ENCODE assay signal across 8 cellular contexts in genomic region chr1:169466259-169467230, GRCh38. TPM values are rescaled to one million over a fixed set of nuclear protein-coding genes. Genes with fewer than 3 reads are reported as not detected.
DNase-seq lines count a peak whose midpoint lies in the region; ATAC-seq and TF ChIP-seq lines count a peak whose summit lies in the region.

No MANE protein-coding gene starts in this region.

- POLR2A ChIA-PET in OCI-LY7 (lab: Charles Lee), result no interaction called here

- H4K20me1 ChIP-seq in OCI-LY7 (ENCODE audit: insufficient read depth, low read length), result no peaks in the 10 kb centered on the region

- peak; percentile 21 for DNase-seq in OCI-LY7 (ENCODE audit: low spot score)
- peak; percentile 40 to 55 for DNase-seq in erythroblast (lab: John Stamatoyannopoulos, UW)
- DNase-seq in sciatic nerve (ENCODE audit: low spot score), result no peak
- DNase-seq in lower leg skin (ENCODE audit: low spot score in 2 of 2), result no peak

- no peak overlapping the region for H3K27ac ChIP-seq in C4-2B
- H3K27ac ChIP-seq in OCI-LY7 (ENCODE audit: low read depth, low read length, poor library complexity, severe bottlenecking), result no peak overlapping the region

- no peaks in the 10 kb centered on the region for H3K9me2 ChIP-seq in OCI-LY7 (ENCODE audit: insufficient read depth, low read length)

- no peak overlapping the region for H3K4me2 ChIP-seq in OCI-LY7 (ENCODE audit: low read length)

- H3K79me2 ChIP-seq in OCI-LY7 (ENCODE audit: insufficient read depth, low read depth, low read length), result no peaks in the 10 kb centered on the region

- intact Hi-C loops in OCI-LY7 (cut with micrococcal nuclease; ENCODE audit: unreplicated experiment), result loop anchor here (2.0 kb wide), 1 partner anchor 80 kb away; no protein-coding TSS in a partner anchor
- intact Hi-C loops in sciatic nerve (cut with DNase I), result no loop called here
- intact Hi-C loops in lower leg skin (cut with DNase I; ENCODE audit: low total_unique reads), result no loop called here

- WGBS in lower leg skin, 2 donors, result 75 to 76% methylated on average over 8 of the region's 8 CpGs

- H3K36me3 ChIP-seq in OCI-LY7 (ENCODE audit: insufficient read depth, low read length), result no peaks in the 10 kb centered on the region

- no peaks in the 10 kb centered on the region for H3K9me3 ChIP-seq in OCI-LY7 (ENCODE audit: low read length)

- peak; percentile 79 for TF ChIP-seq CTCF in C4-2B (conservative IDR thresholded peaks at IDR 0.05)
- peak; percentile 21; the same call in 1 of the 2 replicates for TF ChIP-seq CTCF in GM12874 (IDR thresholded peaks at IDR 0.05; ENCODE audit: insufficient read depth, low read depth, low read length)
- peak; percentile 62 for TF ChIP-seq CTCF in OCI-LY7 (conservative IDR thresholded peaks at IDR 0.05; ENCODE audit: low read length)
- TF ChIP-seq CTCF in lower leg skin (IDR thresholded peaks at IDR 0.05), result no peak

- H3K4me1 ChIP-seq in OCI-LY7 (ENCODE audit: insufficient read depth, low read length, poor library complexity, severe bottlenecking), result no peaks in the 10 kb centered on the region

- H2AFZ ChIP-seq in OCI-LY7 (ENCODE audit: low read length), result no peak overlapping the region

- no TSS peak for BruUV-seq in OCI-LY7 (replicated peaks; lab: Mats Ljungman, UMichigan)

- CTCF ChIA-PET in OCI-LY7 (lab: Charles Lee; ENCODE audit: unreplicated experiment), result no interaction called here

- peak; percentile 65 for ATAC-seq in sciatic nerve
- ATAC-seq in GM21526 (IDR thresholded peaks at IDR 0.05; ENCODE audit: low FRiP score, unreplicated experiment), result no peak
- ATAC-seq in HG02642 (IDR thresholded peaks at IDR 0.05; ENCODE audit: poor library complexity, unreplicated experiment), result no peak

- TF ChIP-seq POLR2A in erythroblast (IDR thresholded peaks at IDR 0.05; ENCODE audit: low read length) (no peak), lower leg skin (IDR thresholded peaks at IDR 0.05) (no peak)

- no peak overlapping the region for H3K4me3 ChIP-seq in OCI-LY7 (ENCODE audit: low read depth, low read length, poor library complexity, severe bottlenecking)
- H3K4me3 ChIP-seq in lower leg skin (ENCODE audit: low read depth, poor library complexity, severe bottlenecking), result no peak overlapping the region

RNA-seq across cellular contexts. Expression of gene SLC19A2, which starts 19.2 kb away (rescaled TPM):
- total RNA-seq in OCI-LY7 (2014; rRNA removed; shearing (Covaris generic)), result 3.2 TPM in 2 replicates
- total RNA-seq in OCI-LY7 (2022) (5.8 and 6.5 TPM in 2 replicates), sciatic nerve (7.0 TPM), lower leg skin (10 to 100 TPM; 25.2 to 37.4 (median 35.1) TPM)

RNA-seq across cellular contexts. Expression of gene CCDC181, which starts 39.3 kb away (rescaled TPM):
- not detected in 2 replicates for total RNA-seq in OCI-LY7 (2014; rRNA removed; shearing (Covaris generic))
- total RNA-seq in OCI-LY7 (2022), result not detected in 2 replicates
- 2.1 TPM for total RNA-seq in sciatic nerve
- not detected for total RNA-seq in lower leg skin

Comparison
In these comparisons a context has a peak if more than half of its experiments do, and no peak if none do; other contexts are left out.
1. CTCF ChIP-seq: peak in C4-2B (single experiment), GM12874 (single experiment) and OCI-LY7 (single experiment); none in lower leg skin (0 of 3).
2. DNase-seq: peak in OCI-LY7 (single experiment) and erythroblast (2 of 2); none in sciatic nerve (single experiment) and lower leg skin (0 of 2).